In genomic region chr17:77178586-77178985, GRCh38 we compare ENCODE assay signal across 25 cellular contexts. TPM values are rescaled to one million over a fixed set of nuclear protein-coding genes. Genes with fewer than 3 reads are reported as not detected.
DNase-seq lines count a peak whose midpoint lies in the region; ATAC-seq and TF ChIP-seq lines count a peak whose summit lies in the region.
"Had no signal": no experiment of that assay in that cellular context is flagged by ENCODE, and none has a peak within 500 bp of the region (broad histone marks: within the 10 kb centered on the region; RNA-seq: fewer than 3 reads in every experiment).

No MANE protein-coding gene starts in this region.

- peaks cover 14 to 20% of the 10 kb centered on the region in 2 experiments for H3K9me3 ChIP-seq in CD4-positive, CD25-positive, alpha-beta regulatory T cell (ENCODE audit: control insufficient read depth in 2 of 2, low read length in 2 of 2)
- H3K9me3 ChIP-seq in T-helper 17 cell (ENCODE audit: control insufficient read depth, low read length, poor library complexity, severe bottlenecking): peaks cover 9% of the 10 kb centered on the region
- H3K9me3 ChIP-seq: right lobe of liver, thyroid gland had no signal

- peaks cover 30% of the 10 kb centered on the region for H3K4me1 ChIP-seq in CD4-positive, CD25-positive, alpha-beta regulatory T cell (ENCODE audit: control insufficient read depth, insufficient read depth, low read length, poor library complexity, severe bottlenecking)
- H3K4me1 ChIP-seq: right lobe of liver had no signal

- TF ChIP-seq CTCF in dorsolateral prefrontal cortex (IDR thresholded peaks at IDR 0.05 in 54 of 56, conservative IDR thresholded peaks at IDR 0.05 in 2 of 56; ENCODE audit: low read depth in 1 of 56, partially characterized antibody in 56 of 56): no peak

- H3K9me3 Mint-ChIP-seq in CD4-positive, CD25-positive, alpha-beta regulatory T cell: peaks cover 0 to 17% (median 5%) of the 10 kb centered on the region in 7 donors
- peaks cover 7 to 13% of the 10 kb centered on the region in 2 donors for H3K9me3 Mint-ChIP-seq in activated T-cell treated with anti-CD3 and anti-CD28 coated beads, Interleukin-2, amount 50 U/mL, for 72 hours

- H3K27ac Mint-ChIP-seq in CD4-positive, CD25-positive, alpha-beta regulatory T cell: peak overlapping the region in 2 of 3 donors; percentile 62 to 77
- peak overlapping the region; percentile 54 for H3K27ac Mint-ChIP-seq in T-helper 17 cell
- no peak overlapping the region for H3K27ac Mint-ChIP-seq in activated T-cell treated with anti-CD3 and anti-CD28 coated beads, Interleukin-2, amount 50 U/mL, for 72 hours
- H3K27ac Mint-ChIP-seq: activated naive CD4-positive, alpha-beta T cell treated with anti-CD3 and anti-CD28 coated beads for 36 hours; activated T-cell treated with anti-CD3 and anti-CD28 coated beads, Interleukin-2, amount 50 U/mL, for 24 hours; stimulated activated naive B cell treated with anti-CD40 and anti-IgM and Interleukin-4, amounts not matched to agents 10 μg/mL and 1 μg/mL and 100 μg/mL, for 72 hours had no signal

- peaks cover 15% of the 10 kb centered on the region for H3K36me3 ChIP-seq in CD4-positive, CD25-positive, alpha-beta regulatory T cell (ENCODE audit: control insufficient read depth, insufficient read depth, low read length)

- no peak for ATAC-seq in CD4-positive, CD25-positive, alpha-beta regulatory T cell (ENCODE audit: low read depth in 2 of 2)
- no peak for ATAC-seq in T-helper 17 cell
- ATAC-seq in activated T-cell treated with anti-CD3 and anti-CD28 coated beads, Interleukin-2, amount 50 U/mL, for 72 hours (replicated peaks in 1 of 2): no peak
- ATAC-seq: stimulated activated naive B cell treated with anti-CD40 and anti-IgM and Interleukin-4, amounts not matched to agents 10 μg/mL and 1 μg/mL and 100 μg/mL, for 72 hours had no signal

- H3K4me1 Mint-ChIP-seq in CD4-positive, CD25-positive, alpha-beta regulatory T cell: peaks cover 37 to 65% (median 48%) of the 10 kb centered on the region in 4 donors
- H3K4me1 Mint-ChIP-seq in T-helper 17 cell: peaks cover 24% of the 10 kb centered on the region
- peaks cover 11% of the 10 kb centered on the region for H3K4me1 Mint-ChIP-seq in activated T-cell treated with anti-CD3 and anti-CD28 coated beads, Interleukin-2, amount 50 U/mL, for 72 hours (ENCODE audit: low read depth)

- peak overlapping the region in 3 of 4 donors; percentile 19 to 70 (median 68) for H3K4me3 Mint-ChIP-seq in CD4-positive, CD25-positive, alpha-beta regulatory T cell
- no peak overlapping the region for H3K4me3 Mint-ChIP-seq in T-helper 17 cell
- no peak overlapping the region for H3K4me3 Mint-ChIP-seq in activated T-cell treated with anti-CD3 and anti-CD28 coated beads, Interleukin-2, amount 50 U/mL, for 72 hours
- H3K4me3 Mint-ChIP-seq: activated naive CD4-positive, alpha-beta T cell treated with anti-CD3 and anti-CD28 coated beads for 36 hours; activated T-cell treated with anti-CD3 and anti-CD28 coated beads, Interleukin-2, amount 50 U/mL, for 24 hours; central memory CD8-positive, alpha-beta T cell; stimulated activated naive B cell treated with anti-CD40 and anti-IgM and Interleukin-4, amounts not matched to agents 10 μg/mL and 1 μg/mL and 100 μg/mL, for 72 hours had no signal

- H3K4me3 ChIP-seq in CD4-positive, CD25-positive, alpha-beta regulatory T cell (ENCODE audit: low read depth, low read length): no peak overlapping the region
- H3K4me3 ChIP-seq in dorsolateral prefrontal cortex: peak overlapping the region in 42 of 59 donors; percentile 4 to 47 (median 26)
- H3K4me3 ChIP-seq: heart right ventricle, right lobe of liver, thyroid gland had no signal

- no peak for DNase-seq in CD4-positive, CD25-positive, alpha-beta regulatory T cell
- DNase-seq in T-helper 17 cell (no peak), dorsolateral prefrontal cortex (peak in 9 of 10 donors; percentile 32 to 67 (median 52)), pons (ENCODE audit: low spot score) (peak; percentile 74), GM19240 (ENCODE audit: insufficient read length, low spot score) (no peak), NCI-H1436 treated with DMSO at 0.1 percent for 48 hours (lab: John Stamatoyannopoulos, UW) (no peak), amniotic stem cell (lab: John Stamatoyannopoulos, UW) (no peak)
- no peak for DNase-seq in activated T-cell treated with anti-CD3 and anti-CD28 coated beads, Interleukin-2, amount 50 U/mL, for 72 hours
- DNase-seq: activated CD4-positive, alpha-beta T cell treated with anti-CD3 and anti-CD28 coated beads for 1 hour; activated naive CD4-positive, alpha-beta T cell treated with anti-CD3 and anti-CD28 coated beads for 36 hours; activated T-cell treated with anti-CD3 and anti-CD28 coated beads, Interleukin-2, amount 50 U/mL, for 24 hours; effector CD4-positive, alpha-beta T cell; heart right ventricle; mesendoderm; NCI-H1092 treated with DMSO at 0.1 percent for 48 hours; NCI-H1930; NCI-H446 treated with DMSO at 0.1 percent for 48 hours; OCI-M1; right lobe of liver; stimulated activated CD4-positive, alpha-beta T cell treated with anti-CD3 and anti-CD28 coated beads, Interleukin-12 subunit alpha, Interleukin-12 subunit beta, amount 100 ng/mL, for 4 hours; stimulated activated CD4-positive, alpha-beta T cell treated with anti-CD3 and anti-CD28 coated beads, Interleukin-4, amount 100 ng/mL, for 24 hours; stimulated activated naive B cell treated with anti-CD40 and anti-IgM and Interleukin-4, amounts not matched to agents 10 μg/mL and 1 μg/mL and 100 μg/mL, for 72 hours; SW 1271; thyroid gland had no signal

- H3K27me3 ChIP-seq in CD4-positive, CD25-positive, alpha-beta regulatory T cell (ENCODE audit: control insufficient read depth, insufficient read depth, low read length): no peaks in the 10 kb centered on the region
- no peaks in the 10 kb centered on the region for H3K27me3 ChIP-seq in dorsolateral prefrontal cortex
- H3K27me3 ChIP-seq: heart right ventricle, right lobe of liver, thyroid gland had no signal

- H3K36me3 Mint-ChIP-seq in CD4-positive, CD25-positive, alpha-beta regulatory T cell: peaks cover 26% of the 10 kb centered on the region
- no peaks in the 10 kb centered on the region for H3K36me3 Mint-ChIP-seq in T-helper 17 cell (ENCODE audit: low read depth)
- peaks cover 13 to 24% of the 10 kb centered on the region in 2 donors for H3K36me3 Mint-ChIP-seq in activated T-cell treated with anti-CD3 and anti-CD28 coated beads, Interleukin-2, amount 50 U/mL, for 72 hours (ENCODE audit: insufficient read depth in 2 of 2)

- intact Hi-C loops in dorsolateral prefrontal cortex (cut with DNase I): no loop called here

- no peaks in the 10 kb centered on the region for H3K27me3 Mint-ChIP-seq in CD4-positive, CD25-positive, alpha-beta regulatory T cell
- H3K27me3 Mint-ChIP-seq in T-helper 17 cell: no peaks in the 10 kb centered on the region
- no peaks in the 10 kb centered on the region for H3K27me3 Mint-ChIP-seq in activated T-cell treated with anti-CD3 and anti-CD28 coated beads, Interleukin-2, amount 50 U/mL, for 72 hours (ENCODE audit: low read depth)
- H3K27me3 Mint-ChIP-seq: activated T-cell treated with anti-CD3 and anti-CD28 coated beads, Interleukin-2, amount 50 U/mL, for 24 hours; central memory CD8-positive, alpha-beta T cell; stimulated activated naive B cell treated with anti-CD40 and anti-IgM and Interleukin-4, amounts not matched to agents 10 μg/mL and 1 μg/mL and 100 μg/mL, for 72 hours had no signal

- H3K27ac ChIP-seq in CD4-positive, CD25-positive, alpha-beta regulatory T cell (ENCODE audit: insufficient read depth, low read length, poor library complexity, severe bottlenecking): no peak overlapping the region
- peak overlapping the region in 58 of 59 donors; percentile 8 to 85 (median 72) for H3K27ac ChIP-seq in dorsolateral prefrontal cortex
- H3K27ac ChIP-seq: right lobe of liver, thyroid gland had no signal

RNA-seq across cellular contexts. Expression of gene SEC14L1, which starts 37.8 kb away (rescaled TPM):
- 143 TPM for total RNA-seq in CD4-positive, CD25-positive, alpha-beta regulatory T cell
- 10 to 100 TPM; 13.2 to 20.8 (median 20.2) TPM for polyA plus RNA-seq in CD4-positive, CD25-positive, alpha-beta regulatory T cell
- total RNA-seq in T-helper 17 cell (100 to 1,000 TPM in 1 of 2 donors, 10 to 100 TPM in 1; 96.6 to 140 TPM), dorsolateral prefrontal cortex (100 to 1,000 TPM in 117 of 120 experiments, 10 to 100 TPM in 3; 93.3 to 297 (median 156) TPM)
- 100 to 1,000 TPM; 175 to 204 TPM for total RNA-seq in activated T-cell treated with anti-CD3 and anti-CD28 coated beads, Interleukin-2, amount 50 U/mL, for 72 hours

Comparison
In these comparisons a context has a peak if more than half of its experiments do, and no peak if none do; other contexts are left out.
1. DNase-seq: peak in dorsolateral prefrontal cortex (9 of 10) and pons (single experiment); none in CD4-positive, CD25-positive, alpha-beta regulatory T cell (0 of 3), T-helper 17 cell (0 of 3), GM19240 (single experiment), NCI-H1436 treated with DMSO at 0.1 percent for 48 hours (single experiment), amniotic stem cell (single experiment) and activated T-cell treated with anti-CD3 and anti-CD28 coated beads, Interleukin-2, amount 50 U/mL, for 72 hours (0 of 2).
2. H3K4me3 Mint-ChIP-seq: peak in CD4-positive, CD25-positive, alpha-beta regulatory T cell (3 of 4); none in T-helper 17 cell (single experiment) and activated T-cell treated with anti-CD3 and anti-CD28 coated beads, Interleukin-2, amount 50 U/mL, for 72 hours (0 of 2).